Comparison of ENCODE assay signal across 18 cellular contexts in genomic region chr5:156396063-156396829, GRCh38.
DNase-seq lines count a peak whose midpoint lies in the region; ATAC-seq, FAIRE-seq and TF ChIP-seq lines count a peak whose summit lies in the region.
"Had no signal": no experiment of that assay in that cellular context is flagged by ENCODE, and none has a peak within 500 bp of the region (broad histone marks: within the 10 kb centered on the region; RNA-seq: fewer than 3 reads in every experiment).

No MANE protein-coding gene starts in this region.

- H3K79me2 ChIP-seq in astrocyte (ENCODE audit: insufficient read depth, low read length), result no peaks in the 10 kb centered on the region

- no peaks in the 10 kb centered on the region for H3K27me3 ChIP-seq in astrocyte (ENCODE audit: insufficient read depth, low read length)
- H3K27me3 ChIP-seq: BE2C, upper lobe of right lung had no signal

- H3K27me3 Mint-ChIP-seq in astrocyte (ENCODE audit: low read depth, unreplicated experiment), result no peaks in the 10 kb centered on the region

- no peak overlapping the region for H3K4me2 ChIP-seq in astrocyte (ENCODE audit: low read length)

- H3K4me1 Mint-ChIP-seq in astrocyte (ENCODE audit: low read depth, unreplicated experiment), result no peaks in the 10 kb centered on the region
- H3K4me1 Mint-ChIP-seq: natural killer cell had no signal

- H3K27ac Mint-ChIP-seq in astrocyte (ENCODE audit: unreplicated experiment), result no peak overlapping the region
- H3K27ac Mint-ChIP-seq: activated T-cell treated with anti-CD3 and anti-CD28 coated beads, Interleukin-2, amount 50 U/mL, for 72 hours; natural killer cell had no signal

- no peaks in the 10 kb centered on the region for H3K4me1 ChIP-seq in astrocyte (ENCODE audit: insufficient read depth, low read length)
- H3K4me1 ChIP-seq: BE2C, upper lobe of right lung had no signal

- no peak overlapping the region for H3K9ac ChIP-seq in astrocyte (ENCODE audit: low read length)

- H3K9me3 ChIP-seq in astrocyte (ENCODE audit: insufficient read depth, low read depth, low read length), result no peaks in the 10 kb centered on the region
- H3K9me3 ChIP-seq: BE2C, upper lobe of right lung had no signal

- H3K27ac ChIP-seq in astrocyte (ENCODE audit: low read depth, low read length), result no peak overlapping the region
- H3K27ac ChIP-seq: upper lobe of right lung had no signal

- POLR2A ChIA-PET in GM10248 (lab: Yijun Ruan, JAX), result no interaction called here

- no peaks in the 10 kb centered on the region for H4K20me1 ChIP-seq in astrocyte (ENCODE audit: insufficient read depth, low read length)

- H2AFZ ChIP-seq in astrocyte (ENCODE audit: low read depth, low read length), result no peak overlapping the region

- ATAC-seq in left ventricle myocardium superior, result peak; percentile 30
- ATAC-seq: natural killer cell, sciatic nerve, upper lobe of right lung had no signal

- peaks cover 5% of the 10 kb centered on the region for H3K9me3 Mint-ChIP-seq in astrocyte (ENCODE audit: unreplicated experiment)
- H3K9me3 Mint-ChIP-seq: activated T-cell treated with anti-CD3 and anti-CD28 coated beads, Interleukin-2, amount 50 U/mL, for 72 hours; natural killer cell had no signal

- H3K4me3 ChIP-seq in astrocyte (ENCODE audit: insufficient read depth, low read depth, low read length), result no peak overlapping the region
- H3K4me3 ChIP-seq: upper lobe of right lung had no signal

- peak; percentile 73 for FAIRE-seq in astrocyte (lab: Jason Lieb, UNC)
- FAIRE-seq: H1 had no signal

- intact Hi-C loops in left ventricle myocardium superior (cut with micrococcal nuclease), result no loop called here

- H3K4me3 Mint-ChIP-seq in astrocyte (ENCODE audit: unreplicated experiment), result no peak overlapping the region
- H3K4me3 Mint-ChIP-seq: activated T-cell treated with anti-CD3 and anti-CD28 coated beads, Interleukin-2, amount 50 U/mL, for 72 hours; natural killer cell had no signal

- no peaks in the 10 kb centered on the region for H3K36me3 Mint-ChIP-seq in astrocyte (ENCODE audit: low read depth, unreplicated experiment)
- H3K36me3 Mint-ChIP-seq: natural killer cell had no signal

- TF ChIP-seq CTCF in astrocyte (IDR thresholded peaks at IDR 0.05; ENCODE audit: insufficient read depth, low read depth, low read length) (no peak), GM10248 (IDR thresholded peaks at IDR 0.05; ENCODE audit: control extremely low read depth, extremely low read depth, low read depth, missing control alignments) (no peak)

- no peaks in the 10 kb centered on the region for H3K36me3 ChIP-seq in astrocyte (ENCODE audit: insufficient read depth, low read length)
- H3K36me3 ChIP-seq: BE2C, upper lobe of right lung had no signal

- DNase-seq in GM03348 (ENCODE audit: low spot score) (peak; percentile 47), astrocyte (ENCODE audit: low read depth) (no peak), left ventricle myocardium superior (no peak), putamen (ENCODE audit: low spot score) (peak; percentile 58), GM10248 (ENCODE audit: extremely low spot score) (no peak), globus pallidus (ENCODE audit: low spot score) (no peak), NCI-H1694 treated with DMSO at 0.1 percent for 48 hours (lab: John Stamatoyannopoulos, UW) (no peak)
- no peak for DNase-seq in effector CD8-positive, alpha-beta T cell (lab: John Stamatoyannopoulos, UW)
- DNase-seq: activated CD4-positive, alpha-beta T cell treated with anti-CD3 and anti-CD28 coated beads, Interleukin-2, amount 50 U/mL, for 48 hours; activated T-cell treated with anti-CD3 and anti-CD28 coated beads, Interleukin-2, amount 50 U/mL, for 72 hours; BE2C; central memory CD4-positive, alpha-beta T cell; DMS153; natural killer cell; NCI-H1048; upper lobe of right lung had no signal

- CTCF ChIA-PET in GM10248 (lab: Yijun Ruan, JAX), result interaction anchor here (1.0 to 2.5 kb wide), 7 partner anchors 7 to 45 kb away, joined by 3 to 6 read pairs (median 4); no protein-coding TSS in a partner anchor

Comparison
In these comparisons a context has a peak if more than half of its experiments do, and no peak if none do; other contexts are left out.
1. DNase-seq: peak in GM03348 (single experiment) and putamen (single experiment); none in astrocyte (single experiment), left ventricle myocardium superior (single experiment), GM10248 (single experiment), globus pallidus (single experiment), effector CD8-positive, alpha-beta T cell (single experiment) and NCI-H1694 treated with DMSO at 0.1 percent for 48 hours (single experiment).